In genomic region chr9:16526380-16526779, GRCh38 we compare ENCODE assay signal across 1 cellular context.
A peak's percentile ranks its signal among the peaks of the same experiment; 100 is the strongest.
TF ChIP-seq lines count a peak whose summit lies in the region.

No MANE protein-coding gene starts in this region.

TF ChIP-seq in SK-N-SH, 30 proteins besides CTCF, POLR2A, EP300 and RAD21 (continued from another document):
- TF ChIP-seq ZBTB33 (IDR thresholded peaks at IDR 0.05; ENCODE audit: borderline replicate concordance, low read depth) (no peak), POLR2AphosphoS5 (IDR thresholded peaks at IDR 0.05; ENCODE audit: low read depth, low read length) (no peak), RXRA (IDR thresholded peaks at IDR 0.05; ENCODE audit: borderline replicate concordance, low read depth) (peak; percentile 35; the same call in 1 of the 2 replicates)
